Comparison of ENCODE assay signal across 14 cellular contexts in genomic region chr13:24745861-24746617, GRCh38. TPM values are rescaled to one million over a fixed set of nuclear protein-coding genes. Genes with fewer than 3 reads are reported as not detected.
DNase-seq lines count a peak whose midpoint lies in the region; ATAC-seq and TF ChIP-seq lines count a peak whose summit lies in the region.
"Had no signal": no experiment of that assay in that cellular context is flagged by ENCODE, and none has a peak within 500 bp of the region (broad histone marks: within the 10 kb centered on the region; RNA-seq: fewer than 3 reads in every experiment).

No MANE protein-coding gene starts in this region.

- DNase-seq in activated naive CD8-positive, alpha-beta T cell treated with anti-CD3 and anti-CD28 coated beads for 36 hours, result no peak
- no peak for DNase-seq in activated naive CD8-positive, alpha-beta T cell treated with anti-CD3 and anti-CD28 coated beads, Interleukin-2, amount 50 U/mL, for 24 hours
- DNase-seq in activated naive CD8-positive, alpha-beta T cell treated with anti-CD3 and anti-CD28 coated beads, Interleukin-2, amount 10 ng/mL, durations not matched to agents 7 days and 5 days, result peak; percentile 31
- DNase-seq in spleen (no peak), NCI-H1105 (lab: John Stamatoyannopoulos, UW) (no peak)
- no peak for DNase-seq in activated naive CD4-positive, alpha-beta T cell treated with anti-CD3 and anti-CD28 coated beads, Interleukin-2, amount 10 ng/mL, durations not matched to agents 7 days and 5 days
- DNase-seq: central memory CD4-positive, alpha-beta T cell; NCI-H1417; NCI-H226; nucleus accumbens; SJCRH30 had no signal

- no peak for ATAC-seq in activated naive CD8-positive, alpha-beta T cell treated with anti-CD3 and anti-CD28 coated beads, Interleukin-2, amount 50 U/mL, for 24 hours
- no peak for ATAC-seq in activated naive CD8-positive, alpha-beta T cell treated with anti-CD3 and anti-CD28 coated beads, Interleukin-2, amount 10 ng/mL, durations not matched to agents 7 days and 5 days (ENCODE audit: low read depth)
- no peak for ATAC-seq in GM18861 (IDR thresholded peaks at IDR 0.05; ENCODE audit: unreplicated experiment)

- H3K27me3 ChIP-seq in iPS-20b (ENCODE audit: insufficient read depth, low read length), result peaks cover 86% of the 10 kb centered on the region
- H3K27me3 ChIP-seq in spleen (replicated peaks in 1 of 7), result peaks cover 0 to 75% (median 32%) of the 10 kb centered on the region in 7 donors
- H3K27me3 ChIP-seq: SJCRH30 had no signal

- H3K36me3 Mint-ChIP-seq in activated naive CD8-positive, alpha-beta T cell treated with anti-CD3 and anti-CD28 coated beads for 36 hours, result no peaks in the 10 kb centered on the region
- H3K36me3 Mint-ChIP-seq in activated naive CD8-positive, alpha-beta T cell treated with anti-CD3 and anti-CD28 coated beads, Interleukin-2, amount 50 U/mL, for 24 hours (ENCODE audit: low read depth), result no peaks in the 10 kb centered on the region
- no peaks in the 10 kb centered on the region for H3K36me3 Mint-ChIP-seq in activated naive CD8-positive, alpha-beta T cell treated with anti-CD3 and anti-CD28 coated beads, Interleukin-2, amount 10 ng/mL, durations not matched to agents 7 days and 5 days
- H3K36me3 Mint-ChIP-seq in activated naive CD4-positive, alpha-beta T cell treated with anti-CD3 and anti-CD28 coated beads, Interleukin-2, amount 10 ng/mL, durations not matched to agents 7 days and 5 days, result no peaks in the 10 kb centered on the region

- H3K9me3 ChIP-seq in iPS-20b (ENCODE audit: insufficient read depth, low read depth, low read length) (no peaks in the 10 kb centered on the region), spleen (no peaks in the 10 kb centered on the region)
- H3K9me3 ChIP-seq: SJCRH30 had no signal

- peaks cover 65% of the 10 kb centered on the region for H3K27me3 Mint-ChIP-seq in activated naive CD8-positive, alpha-beta T cell treated with anti-CD3 and anti-CD28 coated beads for 36 hours
- peaks cover 60% of the 10 kb centered on the region for H3K27me3 Mint-ChIP-seq in activated naive CD8-positive, alpha-beta T cell treated with anti-CD3 and anti-CD28 coated beads, Interleukin-2, amount 50 U/mL, for 24 hours
- peaks cover 68% of the 10 kb centered on the region for H3K27me3 Mint-ChIP-seq in activated naive CD8-positive, alpha-beta T cell treated with anti-CD3 and anti-CD28 coated beads, Interleukin-2, amount 10 ng/mL, durations not matched to agents 7 days and 5 days
- H3K27me3 Mint-ChIP-seq in activated naive CD4-positive, alpha-beta T cell treated with anti-CD3 and anti-CD28 coated beads, Interleukin-2, amount 10 ng/mL, durations not matched to agents 7 days and 5 days, result peaks cover 85% of the 10 kb centered on the region

- WGBS in spleen, 5 donors, result 2 to 5% (median 4%) methylated on average over 30 to 70 of the region's 70 CpGs

- peak overlapping the region; percentile 56; the same call in 1 of the 2 replicates for H3K4me3 ChIP-seq in iPS-20b (ENCODE audit: low read length)
- H3K4me3 ChIP-seq in spleen, result peak overlapping the region in 6 of 8 donors; percentile 10 to 69 (median 34)
- H3K4me3 ChIP-seq: SJCRH30 had no signal

- no peaks in the 10 kb centered on the region for H3K9me3 Mint-ChIP-seq in activated naive CD8-positive, alpha-beta T cell treated with anti-CD3 and anti-CD28 coated beads for 36 hours
- H3K9me3 Mint-ChIP-seq in activated naive CD8-positive, alpha-beta T cell treated with anti-CD3 and anti-CD28 coated beads, Interleukin-2, amount 50 U/mL, for 24 hours, result no peaks in the 10 kb centered on the region
- no peaks in the 10 kb centered on the region for H3K9me3 Mint-ChIP-seq in activated naive CD8-positive, alpha-beta T cell treated with anti-CD3 and anti-CD28 coated beads, Interleukin-2, amount 10 ng/mL, durations not matched to agents 7 days and 5 days
- no peaks in the 10 kb centered on the region for H3K9me3 Mint-ChIP-seq in activated naive CD4-positive, alpha-beta T cell treated with anti-CD3 and anti-CD28 coated beads, Interleukin-2, amount 10 ng/mL, durations not matched to agents 7 days and 5 days

- CTCF ChIA-PET in activated naive CD4-positive, alpha-beta T cell treated with anti-CD3 and anti-CD28 coated beads, Interleukin-2, amount 10 ng/mL, durations not matched to agents 7 days and 5 days (lab: Charles Lee), result no interaction called here

- no peak overlapping the region for H3K27ac Mint-ChIP-seq in activated naive CD8-positive, alpha-beta T cell treated with anti-CD3 and anti-CD28 coated beads for 36 hours
- no peak overlapping the region for H3K27ac Mint-ChIP-seq in activated naive CD8-positive, alpha-beta T cell treated with anti-CD3 and anti-CD28 coated beads, Interleukin-2, amount 50 U/mL, for 24 hours
- no peak overlapping the region for H3K27ac Mint-ChIP-seq in activated naive CD8-positive, alpha-beta T cell treated with anti-CD3 and anti-CD28 coated beads, Interleukin-2, amount 10 ng/mL, durations not matched to agents 7 days and 5 days
- H3K27ac Mint-ChIP-seq in activated naive CD4-positive, alpha-beta T cell treated with anti-CD3 and anti-CD28 coated beads, Interleukin-2, amount 10 ng/mL, durations not matched to agents 7 days and 5 days, result no peak overlapping the region

- H3K4me1 ChIP-seq in iPS-20b (ENCODE audit: insufficient read depth, low read length), result no peaks in the 10 kb centered on the region
- H3K4me1 ChIP-seq in spleen, result peaks cover 3 to 33% (median 27%) of the 10 kb centered on the region in 6 donors

- peaks cover 10% of the 10 kb centered on the region for H3K4me1 Mint-ChIP-seq in activated naive CD8-positive, alpha-beta T cell treated with anti-CD3 and anti-CD28 coated beads for 36 hours
- peaks cover 9% of the 10 kb centered on the region for H3K4me1 Mint-ChIP-seq in activated naive CD8-positive, alpha-beta T cell treated with anti-CD3 and anti-CD28 coated beads, Interleukin-2, amount 50 U/mL, for 24 hours
- peaks cover 11% of the 10 kb centered on the region for H3K4me1 Mint-ChIP-seq in activated naive CD8-positive, alpha-beta T cell treated with anti-CD3 and anti-CD28 coated beads, Interleukin-2, amount 10 ng/mL, durations not matched to agents 7 days and 5 days
- H3K4me1 Mint-ChIP-seq in activated naive CD4-positive, alpha-beta T cell treated with anti-CD3 and anti-CD28 coated beads, Interleukin-2, amount 10 ng/mL, durations not matched to agents 7 days and 5 days, result peaks cover 10% of the 10 kb centered on the region

- no peaks in the 10 kb centered on the region for H3K36me3 ChIP-seq in iPS-20b (ENCODE audit: insufficient read depth, low read depth, low read length)
- H3K36me3 ChIP-seq in spleen, result no peaks in the 10 kb centered on the region
- H3K36me3 ChIP-seq: SJCRH30 had no signal

- no peak overlapping the region for H3K9ac ChIP-seq in iPS-20b (ENCODE audit: low read depth, low read length)

- no peak for TF ChIP-seq CTCF in spleen (IDR thresholded peaks at IDR 0.05 in 8 of 11, conservative IDR thresholded peaks at IDR 0.05 in 3 of 11)

- intact Hi-C loops in spleen (cut with DNase I; ENCODE audit: low total_unique reads), result no loop called here

- POLR2A ChIA-PET in activated naive CD8-positive, alpha-beta T cell treated with anti-CD3 and anti-CD28 coated beads, Interleukin-2, amount 10 ng/mL, durations not matched to agents 7 days and 5 days (lab: Charles Lee), result no interaction called here

- TF ChIP-seq POLR2A in spleen (IDR thresholded peaks at IDR 0.05), result no peak

- H3K4me3 Mint-ChIP-seq in activated naive CD8-positive, alpha-beta T cell treated with anti-CD3 and anti-CD28 coated beads for 36 hours, result peak overlapping the region; percentile 4
- H3K4me3 Mint-ChIP-seq in activated naive CD8-positive, alpha-beta T cell treated with anti-CD3 and anti-CD28 coated beads, Interleukin-2, amount 50 U/mL, for 24 hours, result no peak overlapping the region
- peak overlapping the region; percentile 40 for H3K4me3 Mint-ChIP-seq in activated naive CD8-positive, alpha-beta T cell treated with anti-CD3 and anti-CD28 coated beads, Interleukin-2, amount 10 ng/mL, durations not matched to agents 7 days and 5 days
- no peak overlapping the region for H3K4me3 Mint-ChIP-seq in activated naive CD4-positive, alpha-beta T cell treated with anti-CD3 and anti-CD28 coated beads, Interleukin-2, amount 10 ng/mL, durations not matched to agents 7 days and 5 days

- H3K27ac ChIP-seq in iPS-20b (ENCODE audit: low read length) (no peak overlapping the region), spleen (no peak overlapping the region)
- H3K27ac ChIP-seq: epithelial cell of prostate, SJCRH30 had no signal

RNA-seq across cellular contexts. Expression of gene RNF17, which starts 17.9 kb away (rescaled TPM):
- not detected for total RNA-seq in activated naive CD8-positive, alpha-beta T cell treated with anti-CD3 and anti-CD28 coated beads for 36 hours
- not detected for total RNA-seq in activated naive CD8-positive, alpha-beta T cell treated with anti-CD3 and anti-CD28 coated beads, Interleukin-2, amount 10 ng/mL, durations not matched to agents 7 days and 5 days
- under 1 TPM in 2 of 7 donors, not detected in 5; 0.32 to 0.38 TPM for total RNA-seq in spleen
- polyA plus RNA-seq in spleen, result under 1 TPM in 2 of 3 donors, not detected in 1; 0.02 to 0.15 TPM
- total RNA-seq: SJCRH30 had no signal

Comparison
In these comparisons a context has a peak if more than half of its experiments do, and no peak if none do; other contexts are left out.
1. H3K4me3 Mint-ChIP-seq: peak in activated naive CD8-positive, alpha-beta T cell treated with anti-CD3 and anti-CD28 coated beads for 36 hours (single experiment) and activated naive CD8-positive, alpha-beta T cell treated with anti-CD3 and anti-CD28 coated beads, Interleukin-2, amount 10 ng/mL, durations not matched to agents 7 days and 5 days (single experiment); none in activated naive CD8-positive, alpha-beta T cell treated with anti-CD3 and anti-CD28 coated beads, Interleukin-2, amount 50 U/mL, for 24 hours (single experiment) and activated naive CD4-positive, alpha-beta T cell treated with anti-CD3 and anti-CD28 coated beads, Interleukin-2, amount 10 ng/mL, durations not matched to agents 7 days and 5 days (single experiment).